17 cellular contexts compared by ENCODE assay signal in genomic region chr18:79558196-79559120, GRCh38.
"Had no signal": no experiment of that assay in that cellular context is flagged by ENCODE, and none has a peak within 500 bp of the region (broad histone marks: within the 10 kb centered on the region; RNA-seq: fewer than 3 reads in every experiment).

No MANE protein-coding gene starts in this region.

- DNase-seq: activated B cell treated with CpG ODN at 0.5 μM for 24 hours; activated CD4-positive, alpha-beta T cell treated with anti-CD3 and anti-CD28 coated beads, Interleukin-2, amount 10 ng/mL, durations not matched to agents 24 days and 14 days; activated gamma-delta T cell; activated T-cell treated with anti-CD3 and anti-CD28 coated beads for 4 hours; anterior cingulate cortex; esophagus squamous epithelium; foreskin fibroblast; naive thymus-derived CD4-positive, alpha-beta T cell; nucleus accumbens; stimulated activated CD4-positive, alpha-beta T cell treated with anti-CD3 and anti-CD28 coated beads, Interleukin-4, amount 100 ng/mL, for 1 hour; stimulated activated CD8-positive, alpha-beta memory T cell treated with anti-CD3 and anti-CD28 coated beads, Interleukin-4, amount 100 ng/mL, for 48 hours; stomach had no signal

- H3K4me3 ChIP-seq: breast epithelium, esophagus squamous epithelium, lung, stomach, vagina had no signal

- H3K4me3 Mint-ChIP-seq: activated B cell treated with CpG ODN at 0.5 μM for 24 hours; activated CD4-positive, alpha-beta T cell treated with anti-CD3 and anti-CD28 coated beads, Interleukin-2, amount 10 ng/mL, durations not matched to agents 24 days and 14 days; activated naive CD8-positive, alpha-beta T cell; naive thymus-derived CD4-positive, alpha-beta T cell; T-helper 1 cell treated with Interleukin-12 subunit alpha and Interleukin-12 subunit beta and Interleukin-4 antibody, amounts not matched to agents 30 μg/mL and 1 μg/mL, for 36 hours had no signal

- H3K27ac ChIP-seq: breast epithelium, esophagus squamous epithelium, stomach, vagina had no signal

- H3K4me1 ChIP-seq: breast epithelium, stomach, vagina had no signal

- H3K4me1 Mint-ChIP-seq: activated B cell treated with CpG ODN at 0.5 μM for 24 hours; activated CD4-positive, alpha-beta T cell treated with anti-CD3 and anti-CD28 coated beads, Interleukin-2, amount 10 ng/mL, durations not matched to agents 24 days and 14 days; naive thymus-derived CD4-positive, alpha-beta T cell had no signal

- H3K9me3 Mint-ChIP-seq: activated B cell treated with CpG ODN at 0.5 μM for 24 hours; activated CD4-positive, alpha-beta T cell treated with anti-CD3 and anti-CD28 coated beads, Interleukin-2, amount 10 ng/mL, durations not matched to agents 24 days and 14 days; T-helper 1 cell treated with Interleukin-12 subunit alpha and Interleukin-12 subunit beta and Interleukin-4 antibody, amounts not matched to agents 30 μg/mL and 1 μg/mL, for 36 hours had no signal

- H3K9me3 ChIP-seq: breast epithelium, esophagus squamous epithelium, stomach, vagina had no signal

- H3K27me3 Mint-ChIP-seq: activated B cell treated with CpG ODN at 0.5 μM for 24 hours; activated naive CD8-positive, alpha-beta T cell; naive thymus-derived CD4-positive, alpha-beta T cell had no signal

- H3K27me3 ChIP-seq: vagina had no signal

- ATAC-seq: naive thymus-derived CD4-positive, alpha-beta T cell had no signal

- H3K36me3 Mint-ChIP-seq: activated naive CD8-positive, alpha-beta T cell; naive thymus-derived CD4-positive, alpha-beta T cell had no signal

- H3K36me3 ChIP-seq: breast epithelium, esophagus squamous epithelium, stomach, vagina had no signal

- H3K27ac Mint-ChIP-seq: activated B cell treated with CpG ODN at 0.5 μM for 24 hours; activated CD4-positive, alpha-beta T cell treated with anti-CD3 and anti-CD28 coated beads, Interleukin-2, amount 10 ng/mL, durations not matched to agents 24 days and 14 days; activated naive CD8-positive, alpha-beta T cell; T-helper 1 cell treated with Interleukin-12 subunit alpha and Interleukin-12 subunit beta and Interleukin-4 antibody, amounts not matched to agents 30 μg/mL and 1 μg/mL, for 36 hours had no signal
